10 cellular contexts compared by ENCODE assay signal in the genomic region with DNA sequence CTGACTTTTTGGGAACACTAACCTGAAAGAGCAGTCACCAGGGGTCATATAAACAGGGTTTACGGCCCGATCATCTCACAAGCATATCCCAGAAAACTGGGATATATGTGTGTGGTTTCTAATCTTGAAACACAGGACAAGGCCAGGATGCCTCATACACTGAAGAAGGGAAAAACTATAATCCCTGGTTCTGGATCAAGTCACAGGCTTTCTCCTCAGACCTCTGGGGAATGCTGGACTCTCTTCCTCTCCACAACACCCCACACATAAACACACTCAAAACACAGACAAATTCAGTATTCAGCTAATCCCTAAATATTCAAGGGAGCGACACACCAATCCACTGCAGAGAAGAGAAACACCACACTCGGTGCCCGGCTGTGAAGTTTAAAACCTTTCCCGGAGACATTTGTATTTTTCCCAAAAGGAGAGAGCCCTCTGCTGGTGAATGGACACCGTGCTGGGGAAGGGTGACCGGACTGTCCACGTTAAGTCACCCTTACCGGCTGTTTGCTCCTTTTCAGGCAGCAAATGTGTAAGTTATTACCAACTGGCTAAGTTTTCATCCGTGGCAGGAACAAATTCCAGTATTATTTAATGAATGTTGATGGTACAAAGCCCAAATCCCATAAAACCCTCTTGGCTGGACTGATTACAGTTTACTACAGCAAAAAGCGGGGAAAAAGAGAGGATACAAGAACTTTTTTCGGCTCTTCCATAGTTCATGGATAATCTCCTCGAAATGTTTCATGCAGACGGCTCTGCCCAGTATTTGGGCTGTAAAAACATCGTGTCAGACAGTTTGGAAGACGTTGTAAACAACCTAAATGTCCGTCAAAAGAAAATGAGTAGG.
DNase-seq lines count a peak whose midpoint lies in the region; ATAC-seq and TF ChIP-seq lines count a peak whose summit lies in the region.
"Had no signal": no experiment of that assay in that cellular context is flagged by ENCODE, and none has a peak within 500 bp of the region (broad histone marks: within the 10 kb centered on the region; RNA-seq: fewer than 3 reads in every experiment).

No MANE protein-coding gene starts in this region.

- no peaks in the 10 kb centered on the region for H3K36me3 ChIP-seq in CD4-positive, alpha-beta memory T cell (ENCODE audit: insufficient read depth, low read length)

- TF ChIP-seq CTCF in LNCaP clone FGC (IDR thresholded peaks at IDR 0.05; ENCODE audit: control insufficient read depth, extremely low read depth, insufficient read depth) (peak; percentile 84), nephron (IDR thresholded peaks at IDR 0.05; ENCODE audit: unreplicated experiment in 3 of 3) (peak; percentile 86 to 88 (median 88))

- no peak overlapping the region for H3K4me3 ChIP-seq in LNCaP clone FGC (ENCODE audit: low read depth, low read length)
- no peak overlapping the region for H3K4me3 ChIP-seq in CD4-positive, alpha-beta memory T cell (ENCODE audit: low read length in 2 of 2)

- H3K9me3 Mint-ChIP-seq in nephron = no peaks in the 10 kb centered on the region
- H3K9me3 Mint-ChIP-seq in CD4-positive, alpha-beta memory T cell = no peaks in the 10 kb centered on the region
- H3K9me3 Mint-ChIP-seq: activated naive CD4-positive, alpha-beta T cell treated with anti-CD3 and anti-CD28 coated beads, Interleukin-2, amount 50 U/mL, for 24 hours; stimulated activated naive CD8-positive, alpha-beta T cell treated with anti-CD3 and anti-CD28 coated beads, Interleukin-15, Interleukin-2, amounts not matched to agents 100 ng/mL and 50 ng/mL, for 24 hours had no signal

- H3K27ac ChIP-seq in CD4-positive, alpha-beta memory T cell (ENCODE audit: low read depth, low read length) = no peak overlapping the region

- ATAC-seq in GM21717 (IDR thresholded peaks at IDR 0.05; ENCODE audit: unreplicated experiment) = no peak

- H3K36me3 Mint-ChIP-seq in nephron (ENCODE audit: low read depth) = no peaks in the 10 kb centered on the region
- H3K36me3 Mint-ChIP-seq in CD4-positive, alpha-beta memory T cell = no peaks in the 10 kb centered on the region
- H3K36me3 Mint-ChIP-seq: activated naive CD4-positive, alpha-beta T cell treated with anti-CD3 and anti-CD28 coated beads, Interleukin-2, amount 50 U/mL, for 24 hours had no signal

- no peaks in the 10 kb centered on the region for H3K27me3 Mint-ChIP-seq in nephron (ENCODE audit: low read depth)
- H3K27me3 Mint-ChIP-seq in CD4-positive, alpha-beta memory T cell = no peaks in the 10 kb centered on the region
- H3K27me3 Mint-ChIP-seq: activated naive CD4-positive, alpha-beta T cell treated with anti-CD3 and anti-CD28 coated beads, Interleukin-2, amount 50 U/mL, for 24 hours; stimulated activated naive CD8-positive, alpha-beta T cell treated with anti-CD3 and anti-CD28 coated beads, Interleukin-15, Interleukin-2, amounts not matched to agents 100 ng/mL and 50 ng/mL, for 24 hours had no signal

- no peaks in the 10 kb centered on the region for H3K27me3 ChIP-seq in CD4-positive, alpha-beta memory T cell (ENCODE audit: insufficient read depth, low read length)

- CTCF ChIA-PET in CD4-positive, alpha-beta memory T cell (lab: Charles Lee; ENCODE audit: partially characterized antibody) = interaction anchor here (1.9 kb wide), 1 partner anchor 76 kb away, joined by 6 read pairs; no protein-coding TSS in a partner anchor

- POLR2A ChIA-PET in CD4-positive, alpha-beta memory T cell (lab: Charles Lee; ENCODE audit: partially characterized antibody) = no interaction called here

- H3K4me1 Mint-ChIP-seq in nephron = peaks cover 10% of the 10 kb centered on the region
- H3K4me1 Mint-ChIP-seq in CD4-positive, alpha-beta memory T cell = peaks cover 0 to 4% (median 0%) of the 10 kb centered on the region in 4 donors
- H3K4me1 Mint-ChIP-seq: activated naive CD4-positive, alpha-beta T cell treated with anti-CD3 and anti-CD28 coated beads, Interleukin-2, amount 50 U/mL, for 24 hours had no signal

- H3K27ac Mint-ChIP-seq in nephron = peak overlapping the region; percentile 56 to 81 (median 60)
- peak overlapping the region in 1 of 7 donors; percentile 1 for H3K27ac Mint-ChIP-seq in CD4-positive, alpha-beta memory T cell
- H3K27ac Mint-ChIP-seq: activated naive CD4-positive, alpha-beta T cell treated with anti-CD3 and anti-CD28 coated beads, Interleukin-2, amount 50 U/mL, for 24 hours; stimulated activated naive CD8-positive, alpha-beta T cell treated with anti-CD3 and anti-CD28 coated beads, Interleukin-15, Interleukin-2, amounts not matched to agents 100 ng/mL and 50 ng/mL, for 24 hours had no signal

- H3K4me3 Mint-ChIP-seq in nephron = no peak overlapping the region
- no peak overlapping the region for H3K4me3 Mint-ChIP-seq in CD4-positive, alpha-beta memory T cell
- H3K4me3 Mint-ChIP-seq: activated naive CD4-positive, alpha-beta T cell treated with anti-CD3 and anti-CD28 coated beads, Interleukin-2, amount 50 U/mL, for 24 hours; stimulated activated naive CD8-positive, alpha-beta T cell treated with anti-CD3 and anti-CD28 coated beads, Interleukin-15, Interleukin-2, amounts not matched to agents 100 ng/mL and 50 ng/mL, for 24 hours had no signal

- peak; percentile 44 to 55 for DNase-seq in NCI-H2081 (lab: John Stamatoyannopoulos, UW)
- no peak for DNase-seq in NCI-H2081 treated with DMSO at 0.1 percent for 48 hours (lab: John Stamatoyannopoulos, UW)
- DNase-seq in LNCaP clone FGC (ENCODE audit: low read depth) = no peak
- DNase-seq in SKM-1 treated with dmso at 0.1 percent for 144 hours (lab: John Stamatoyannopoulos, UW; ENCODE audit: unreplicated experiment) = peak; percentile 9
- peak; percentile 67 for DNase-seq in fibroblast of gingiva (ENCODE audit: low read depth)
- DNase-seq in CD4-positive, alpha-beta memory T cell = no peak

- no peaks in the 10 kb centered on the region for H3K4me1 ChIP-seq in CD4-positive, alpha-beta memory T cell (ENCODE audit: insufficient read depth, low read length)

- intact Hi-C loops in CD4-positive, alpha-beta memory T cell (cut with micrococcal nuclease) = loop anchor here (2.0 kb wide), 2 partner anchors 676 to 1716 kb away; no protein-coding TSS in a partner anchor

- no peaks in the 10 kb centered on the region for H3K9me3 ChIP-seq in CD4-positive, alpha-beta memory T cell (ENCODE audit: control insufficient read depth in 1 of 2, low read length in 2 of 2)

Comparison
In these comparisons a context has a peak if more than half of its experiments do, and no peak if none do; other contexts are left out.
1. DNase-seq: peak in NCI-H2081 (2 of 2), SKM-1 treated with dmso at 0.1 percent for 144 hours (single experiment) and fibroblast of gingiva (single experiment); none in NCI-H2081 treated with DMSO at 0.1 percent for 48 hours (single experiment), LNCaP clone FGC (single experiment) and CD4-positive, alpha-beta memory T cell (0 of 5).